3 cellular contexts compared by ENCODE assay signal in the genomic region with DNA sequence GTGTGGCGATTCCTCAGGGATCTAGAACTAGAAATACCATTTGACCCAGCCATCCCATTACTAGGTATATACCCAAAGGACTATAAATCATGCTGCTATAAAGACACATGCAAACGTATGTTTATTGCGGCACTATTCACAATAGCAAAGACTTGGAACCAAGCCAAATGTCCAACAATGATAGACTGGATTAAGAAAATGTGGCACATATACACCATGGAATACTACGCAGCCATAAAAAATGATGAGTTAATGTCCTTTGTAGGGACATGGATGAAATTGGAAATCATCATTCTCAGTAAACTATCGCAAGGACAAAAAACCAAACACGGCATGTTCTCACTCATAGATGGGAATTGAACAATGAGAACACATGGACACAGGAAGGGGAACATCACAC. TPM values are rescaled to one million over a fixed set of nuclear protein-coding genes. Genes with fewer than 3 reads are reported as not detected.
DNase-seq lines count a peak whose midpoint lies in the region; ATAC-seq, FAIRE-seq and TF ChIP-seq lines count a peak whose summit lies in the region.
"Not testable (repeated sequence)": the region's sequence is repeated elsewhere in the genome, so short reads cannot be mapped to it uniquely, and the experiment has no call there.

No MANE protein-coding gene starts in this region.

- not testable (repeated sequence) for DNase-seq in Panc1 (ENCODE audit: low read depth, low spot score); K562 (ENCODE audit: extremely low read depth in 1 of 4, low spot score in 3 of 4)

- TF ChIP-seq CTCF in HEK293 (tag by site-specific recombination; IDR thresholded peaks at IDR 0.05); Panc1 (IDR thresholded peaks at IDR 0.05); K562 (IDR thresholded peaks at IDR 0.05 in 2 of 3, conservative IDR thresholded peaks at IDR 0.05 in 1 of 3; ENCODE audit: insufficient read depth in 2 of 3, low read depth in 1 of 3, low read length in 3 of 3): not testable (repeated sequence)

- not testable (repeated sequence) for TF ChIP-seq EP300 in K562 (IDR thresholded peaks at IDR 0.05; ENCODE audit: low read length)

- not testable (repeated sequence) for H2AFZ ChIP-seq in K562 (ENCODE audit: low read depth, low read length)

- intact Hi-C loops in Panc1 (cut with micrococcal nuclease; ENCODE audit: unreplicated experiment) (loop anchor here (10.0 kb wide), 1 partner anchor 100 kb away; no protein-coding TSS in a partner anchor), K562 (cut with micrococcal nuclease) (loop anchor here (5.0 kb wide), 1 partner anchor 102 kb away; no protein-coding TSS in a partner anchor)

- in situ Hi-C loops in Panc1 (cut with HindIII; ENCODE audit: low pct_unique_long_range_greater_than_20kb, low sequenced_read_pairs) = not testable (repeated sequence)
- in situ Hi-C loops in K562 (cut with MboI) = loop anchor here (5.0 kb wide), 1 partner anchor 542 kb away; no protein-coding TSS in a partner anchor

- CTCF ChIA-PET in HEK293 (lab: Yijun Ruan, JAX); Panc1 (lab: Charles Lee); K562 (lab: Yijun Ruan, JAX; ENCODE audit: low intra/inter-chr PET ratio): not testable (repeated sequence)

- H3K27ac ChIP-seq in HEK293 (ENCODE audit: extremely low read depth, low read depth, low read length); Panc1 (ENCODE audit: low read length); K562 (ENCODE audit: extremely low read depth, low read depth, low read length): not testable (repeated sequence)

- WGBS in K562 (ENCODE audit: insufficient coverage, low coverage, missing lambda C conversion rate) = 20% methylated on average over 1 of the region's 6 CpGs

- TF ChIP-seq POLR2A in K562 (conservative IDR thresholded peaks at IDR 0.05) = not testable (repeated sequence)

- FAIRE-seq in K562 (lab: Jason Lieb, UNC) = not testable (repeated sequence)

- not testable (repeated sequence) for H3K9ac ChIP-seq in K562 (ENCODE audit: insufficient read depth in 1 of 2, low read depth in 2 of 2, low read length in 2 of 2)

- H3K9me1 ChIP-seq in K562 (ENCODE audit: control insufficient read depth, insufficient read depth, low read length) = not testable (repeated sequence)

- H4K20me1 ChIP-seq in K562 (replicated peaks; ENCODE audit: control insufficient read depth, insufficient read depth, low read length) = not testable (repeated sequence)

- not testable (repeated sequence) for H3K27me3 ChIP-seq in Panc1 (ENCODE audit: control insufficient read depth, insufficient read depth, low read length); K562 (ENCODE audit: control insufficient read depth in 2 of 2, insufficient read depth in 2 of 2, low read length in 2 of 2)

- TF ChIP-seq RAD21 in K562 (CRISPR knock-in tag; conservative IDR thresholded peaks at IDR 0.05 in 1 of 2, IDR thresholded peaks at IDR 0.05 in 1 of 2) = not testable (repeated sequence)

- ATAC-seq in Panc1, K562: not testable (repeated sequence)

- not testable (repeated sequence) for H3K36me3 ChIP-seq in HEK293 (ENCODE audit: control insufficient read depth in 2 of 2, insufficient read depth in 1 of 2, low read length in 2 of 2); Panc1 (ENCODE audit: control insufficient read depth, insufficient read depth, low read length); K562 (ENCODE audit: control insufficient read depth, insufficient read depth, low read length)

- H3K4me1 ChIP-seq in HEK293 (ENCODE audit: control insufficient read depth, insufficient read depth, low read length); Panc1 (ENCODE audit: control insufficient read depth, insufficient read depth, low read length); K562 (replicated peaks in 1 of 2; ENCODE audit: control insufficient read depth in 2 of 2, insufficient read depth in 2 of 2, low read length in 2 of 2): not testable (repeated sequence)

- not testable (repeated sequence) for H3K4me2 ChIP-seq in K562 (ENCODE audit: insufficient read depth, low read length)

- not testable (repeated sequence) for H3K79me2 ChIP-seq in K562 (ENCODE audit: control insufficient read depth, insufficient read depth, low read length)

- BruUV-seq in Panc1 (replicated peaks; lab: Mats Ljungman, UMichigan) = TSS peak; percentile 24
- not testable (repeated sequence) for BruUV-seq in K562 (replicated peaks; lab: Mats Ljungman, UMichigan)

- not testable (repeated sequence) for H3K9me3 ChIP-seq in HEK293 (ENCODE audit: control insufficient read depth, insufficient read depth, low read depth, low read length); Panc1 (ENCODE audit: control insufficient read depth, insufficient read depth, low read depth, low read length); K562 (replicated peaks; ENCODE audit: control insufficient read depth, insufficient read depth, low read depth, low read length)

- not testable (repeated sequence) for H3K4me3 ChIP-seq in HEK293 (ENCODE audit: low read depth, low read length); Panc1 (ENCODE audit: low read depth in 2 of 2, low read length in 2 of 2); K562

- POLR2A ChIA-PET in HEK293 (lab: Yijun Ruan, JAX); Panc1 (lab: Charles Lee); K562 (lab: Yijun Ruan, JAX): not testable (repeated sequence)

TF ChIP-seq in HEK293, 187 proteins besides CTCF, POLR2A, EP300 and RAD21:
- peak; percentile 58 for TF ChIP-seq ZNF146 (tag by site-specific recombination; IDR thresholded peaks at IDR 0.05)

TF ChIP-seq in K562, 482 proteins besides CTCF, POLR2A, EP300 and RAD21:
- TF ChIP-seq NFIC (IDR thresholded peaks at IDR 0.05) = peak; percentile 51

RNA-seq across cellular contexts. Expression of gene SLC25A26, which starts 54.0 kb away (rescaled TPM):
- total RNA-seq in Panc1 (2021; ENCODE audit: unreplicated experiment) (13.2 TPM), K562 (2014; rRNA removed) (8.8 and 9.7 TPM in 2 replicates), K562 (2014; rRNA removed; fragmentation: Illumina TruSeq; extraction: Trizol) (12.6 and 13.1 TPM in 2 replicates), K562 (2015; rRNA removed; fragmentation: Illumina TruSeq; extraction: Trizol) (6.5 and 7.2 TPM in 2 replicates), K562 (2021) (10.7 and 13.9 TPM in 2 replicates)
- 15.2 TPM for polyA plus RNA-seq in Panc1 (2012; ENCODE audit: insufficient read length)
- 8.4 and 8.8 TPM in 2 replicates for total RNA-seq in K562 (2011; cell fraction: chromatin; rRNA removed; ENCODE audit: low replicate concordance)
- 6.8 and 9.2 TPM in 2 replicates for total RNA-seq in K562 (2011; cell fraction: nucleolus; rRNA removed)
- 7.3 and 11.3 TPM in 2 replicates for total RNA-seq in K562 (2011; cell fraction: nucleoplasm; rRNA removed)
- polyA plus RNA-seq in K562 (2011; rRNA removed) (16.1 and 16.5 TPM in 2 replicates), K562 (2014; fragmentation: Illumina TruSeq; extraction: Trizol) (7.7 and 8.2 TPM in 2 replicates), K562 (2014; fragmentation: Nextera tagmentation; extraction: Ambion mirVana) (10 to 100 TPM; 26.1 to 29.1 TPM), K562 (2014; rRNA removed) (10.4 and 10.8 TPM in 2 replicates)
- 10.0 and 19.9 TPM in 2 replicates for polyA plus RNA-seq in K562 (2011; cell fraction: cytosol; rRNA removed)
- polyA plus RNA-seq in K562 (2011; cell fraction: nucleus; rRNA removed) = 6.8 and 9.2 TPM in 2 replicates
- 8.2 and 13.2 TPM in 2 replicates for polyA plus RNA-seq in K562 (2012)
- 8.5 and 9.7 TPM in 2 replicates for polyA minus RNA-seq in K562 (2011; rRNA and poly(A)+ RNA removed)
- 1.5 and 5.2 TPM in 2 replicates for polyA minus RNA-seq in K562 (2011; cell fraction: cytosol; rRNA and poly(A)+ RNA removed)
- polyA minus RNA-seq in K562 (2011; cell fraction: nucleus; rRNA and poly(A)+ RNA removed) = 5.1 and 6.4 TPM in 2 replicates
